In genomic region chr16:11372924-11373306, GRCh38 we compare ENCODE assay signal across 24 cellular contexts. TPM values are rescaled to one million over a fixed set of nuclear protein-coding genes. Genes with fewer than 3 reads are reported as not detected.
DNase-seq lines count a peak whose midpoint lies in the region; ATAC-seq and TF ChIP-seq lines count a peak whose summit lies in the region.
"Had no signal": no experiment of that assay in that cellular context is flagged by ENCODE, and none has a peak within 500 bp of the region (broad histone marks: within the 10 kb centered on the region; RNA-seq: fewer than 3 reads in every experiment).

No MANE protein-coding gene starts in this region.

- 89% methylated on average over 4 of the region's 4 CpGs for WGBS in mesenchymal stem cell
- 80 to 96% (median 83%) methylated on average over 3 to 4 of the region's 4 CpGs for WGBS in spleen, 5 donors

- CTCF ChIA-PET in HEK293 (lab: Yijun Ruan, JAX), result interaction anchor here (0.6 to 2.2 kb wide), 13 partner anchors 10 to 409 kb away, joined by 3 to 20 read pairs (median 4); no protein-coding TSS in a partner anchor

- H2AK5ac ChIP-seq in mesenchymal stem cell (ENCODE audit: low read length, severe bottlenecking), result no peak overlapping the region

- H3K36me3 ChIP-seq in HEK293 (ENCODE audit: control insufficient read depth in 2 of 2, insufficient read depth in 1 of 2, low read length in 2 of 2) (no peaks in the 10 kb centered on the region), mesenchymal stem cell (ENCODE audit: control insufficient read depth in 1 of 2, insufficient read depth in 2 of 2, low read depth in 1 of 2, low read length in 2 of 2) (no peaks in the 10 kb centered on the region), spleen (no peaks in the 10 kb centered on the region)

- no peak overlapping the region for H3K23ac ChIP-seq in mesenchymal stem cell (ENCODE audit: low read length in 2 of 2)

- H2BK12ac ChIP-seq in mesenchymal stem cell (ENCODE audit: low read length in 2 of 2), result no peak overlapping the region

- H3K27me3 ChIP-seq in mesenchymal stem cell (ENCODE audit: control insufficient read depth in 1 of 2, insufficient read depth in 1 of 2, low read length in 2 of 2) (no peaks in the 10 kb centered on the region), spleen (replicated peaks in 1 of 7) (peaks cover 0 to under 1% (median 0%) of the 10 kb centered on the region in 7 donors)

- no peak overlapping the region for H2BK15ac ChIP-seq in mesenchymal stem cell (ENCODE audit: low read depth, poor library complexity, severe bottlenecking)

- peaks cover 2% of the 10 kb centered on the region; the same call in 1 of the 2 replicates for H3K4me1 ChIP-seq in HEK293 (ENCODE audit: control insufficient read depth, insufficient read depth, low read length)
- H3K4me1 ChIP-seq in mesenchymal stem cell (ENCODE audit: control insufficient read depth, insufficient read depth, low read depth, low read length), result peaks cover 4% of the 10 kb centered on the region
- peaks cover 9 to 43% (median 19%) of the 10 kb centered on the region in 6 donors for H3K4me1 ChIP-seq in spleen

- H2BK5ac ChIP-seq in mesenchymal stem cell (ENCODE audit: low read depth, low read length, poor library complexity, severe bottlenecking), result no peak overlapping the region

- H3K9ac ChIP-seq in mesenchymal stem cell (ENCODE audit: low read length), result no peak overlapping the region
- H3K9ac ChIP-seq: KMS-11 had no signal

- H2AFZ ChIP-seq in mesenchymal stem cell (ENCODE audit: low read depth, low read length), result no peak overlapping the region
- H2AFZ ChIP-seq: GM23338 had no signal

- H3K9me3 ChIP-seq in HEK293 (ENCODE audit: control insufficient read depth, insufficient read depth, low read depth, low read length) (no peaks in the 10 kb centered on the region), mesenchymal stem cell (ENCODE audit: control insufficient read depth, low read length) (no peaks in the 10 kb centered on the region), spleen (no peaks in the 10 kb centered on the region)

- DNase-seq in NCI-H2227 (lab: John Stamatoyannopoulos, UW; ENCODE audit: unreplicated experiment), result peak; percentile 23
- no peak for DNase-seq in NCI-H2227 treated with DMSO at 0.1 percent for 48 hours (lab: John Stamatoyannopoulos, UW)
- DNase-seq in mesenchymal stem cell, result no peak
- peak; percentile 43 for DNase-seq in spleen
- DNase-seq in stimulated activated CD8-positive, alpha-beta memory T cell treated with anti-CD3 and anti-CD28 coated beads, Interleukin-4, amount 100 ng/mL, for 48 hours, result no peak
- DNase-seq: AML-193; CD4-positive, CD25-positive, alpha-beta regulatory T cell; COR-L47; EL; MV-4-11; NCI-H187; NCI-H2107; NCI-H226; NCI-H524; NCI-H82; SIG-M5 had no signal

- H4K91ac ChIP-seq in mesenchymal stem cell (ENCODE audit: low read length), result peak overlapping the region; percentile 75

- no peak overlapping the region for H3K4ac ChIP-seq in mesenchymal stem cell (ENCODE audit: low read depth in 1 of 2, low read length in 2 of 2)

- H3K18ac ChIP-seq in mesenchymal stem cell (ENCODE audit: low read depth in 1 of 2, low read length in 2 of 2), result no peak overlapping the region

- POLR2A ChIA-PET in HEK293 (lab: Yijun Ruan, JAX), result no interaction called here

- H3K4me2 ChIP-seq in mesenchymal stem cell (ENCODE audit: low read length, poor library complexity, severe bottlenecking), result no peak overlapping the region
- H3K4me2 ChIP-seq: GM23338, KMS-11 had no signal

- H3K27ac ChIP-seq in HEK293 (ENCODE audit: extremely low read depth, low read depth, low read length) (no peak overlapping the region), mesenchymal stem cell (ENCODE audit: low read length, poor library complexity, severe bottlenecking) (no peak overlapping the region), spleen (no peak overlapping the region)
- H3K27ac ChIP-seq: 22Rv1, KMS-11 had no signal

- no peak overlapping the region for H3K14ac ChIP-seq in mesenchymal stem cell (ENCODE audit: low read length in 2 of 2)

- H3K4me3 ChIP-seq in HEK293 (ENCODE audit: low read depth, low read length) (no peak overlapping the region), mesenchymal stem cell (ENCODE audit: insufficient read depth in 1 of 2, low read depth in 1 of 2, low read length in 2 of 2) (no peak overlapping the region), spleen (no peak overlapping the region)
- H3K4me3 ChIP-seq: GM12878, GM23338 had no signal

- no peaks in the 10 kb centered on the region for H3K79me1 ChIP-seq in mesenchymal stem cell (replicated peaks; ENCODE audit: low read length, poor library complexity, severe bottlenecking)

- intact Hi-C loops in spleen (cut with DNase I; ENCODE audit: low total_unique reads), result no loop called here

- H4K8ac ChIP-seq in mesenchymal stem cell (ENCODE audit: low read length), result no peak overlapping the region

- ATAC-seq in HG03469 (IDR thresholded peaks at IDR 0.05; ENCODE audit: unreplicated experiment) (no peak), HG03045 (IDR thresholded peaks at IDR 0.05; ENCODE audit: unreplicated experiment) (no peak)
- ATAC-seq: GM12878, GM23338, HCT116 had no signal

- H2BK120ac ChIP-seq in mesenchymal stem cell (ENCODE audit: low read depth, low read length), result no peak overlapping the region

- TF ChIP-seq CTCF in HEK293 (tag by site-specific recombination; IDR thresholded peaks at IDR 0.05) (no peak), spleen (IDR thresholded peaks at IDR 0.05 in 8 of 11, conservative IDR thresholded peaks at IDR 0.05 in 3 of 11) (no peak)

- no peak for TF ChIP-seq POLR2A in spleen (IDR thresholded peaks at IDR 0.05)

TF ChIP-seq in HEK293, 187 proteins besides CTCF, POLR2A, EP300 and RAD21:
- TF ChIP-seq ZFHX2 (tag by site-specific recombination; conservative IDR thresholded peaks at IDR 0.05) (peak; percentile 27; the same call in 1 of the 2 replicates), ZNF624 (tag by site-specific recombination; IDR thresholded peaks at IDR 0.05) (no peak)
TF ChIP-seq in HEK293: peak in this region for 1.

RNA-seq across cellular contexts. Expression of gene RMI2, which starts 27.7 kb away (rescaled TPM):
- polyA plus RNA-seq in mesenchymal stem cell (2013, experiment 1 of 2), result 4.6 TPM
- polyA plus RNA-seq in mesenchymal stem cell (2013, experiment 2 of 2), result 4.4 TPM
- 1 to 10 TPM; 2.4 to 5.7 (median 3.7) TPM for total RNA-seq in spleen
- 10 to 100 TPM in 1 of 3 donors, 1 to 10 TPM in 2; 4.4 to 23.6 (median 5.8) TPM for polyA plus RNA-seq in spleen

Comparison
In these comparisons a context has a peak if more than half of its experiments do, and no peak if none do; other contexts are left out.
1. DNase-seq: peak in NCI-H2227 (single experiment) and spleen (single experiment); none in NCI-H2227 treated with DMSO at 0.1 percent for 48 hours (single experiment), mesenchymal stem cell (single experiment) and stimulated activated CD8-positive, alpha-beta memory T cell treated with anti-CD3 and anti-CD28 coated beads, Interleukin-4, amount 100 ng/mL, for 48 hours (single experiment).